In the genomic region with DNA sequence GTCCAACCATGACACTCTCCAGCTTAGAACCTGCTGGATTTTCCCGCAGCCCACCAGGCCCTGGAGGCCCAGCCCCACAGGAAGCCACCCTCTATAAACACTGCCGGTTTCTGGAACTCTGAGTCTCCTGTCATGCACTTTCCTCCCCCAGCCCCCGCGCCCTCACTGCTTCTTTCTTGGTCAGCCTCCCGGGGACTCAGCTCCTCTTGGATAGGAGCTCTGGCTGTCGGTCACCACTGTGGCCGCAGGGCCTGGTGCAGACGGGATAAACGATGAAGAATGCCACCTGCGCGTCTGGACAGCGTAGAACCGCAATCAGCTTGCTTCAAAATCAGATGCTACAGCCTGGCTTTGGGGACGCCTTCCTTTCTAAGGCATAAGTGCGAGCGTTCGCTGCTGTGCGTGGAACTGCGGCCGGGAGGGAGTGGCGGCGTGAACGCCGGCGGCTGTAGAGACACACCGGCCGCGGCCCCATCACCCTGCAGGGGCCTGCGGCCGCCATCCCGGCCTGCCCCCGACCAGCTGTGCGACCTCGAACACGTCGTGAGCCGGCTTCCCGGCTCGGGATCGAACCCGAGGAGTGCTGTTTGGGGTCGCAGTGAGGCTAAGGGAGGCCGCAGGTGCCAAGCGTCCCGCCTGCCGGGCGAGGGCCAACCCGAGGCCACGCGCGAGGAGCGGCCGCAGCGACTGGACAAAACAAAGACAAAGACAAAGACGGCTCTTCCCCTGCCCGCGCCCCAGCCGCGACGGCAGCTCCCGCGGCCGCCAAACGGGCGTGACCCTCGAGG, we compare ENCODE assay signal across 8 cellular contexts. TPM values are rescaled to one million over a fixed set of nuclear protein-coding genes. Genes with fewer than 3 reads are reported as not detected.
A peak's percentile ranks its signal among the peaks of the same experiment; 100 is the strongest.
DNase-seq lines count a peak whose midpoint lies in the region; ATAC-seq and TF ChIP-seq lines count a peak whose summit lies in the region.

No MANE protein-coding gene starts in this region.

- H3K27me3 ChIP-seq in ACC112 (ENCODE audit: insufficient read depth, low read length) = no peaks in the 10 kb centered on the region
- no peaks in the 10 kb centered on the region for H3K27me3 ChIP-seq in uterus

- peak overlapping the region; percentile 78 for H3K9ac ChIP-seq in SK-N-MC (ENCODE audit: insufficient read length)

- H3K4me3 ChIP-seq in ACC112 (ENCODE audit: low read depth, low read length) = peak overlapping the region; percentile 96
- peak overlapping the region; percentile 85 for H3K4me3 ChIP-seq in SK-N-MC
- H3K4me3 ChIP-seq in uterus = peak overlapping the region; percentile 66 to 90

- H3K36me3 ChIP-seq in ACC112 (ENCODE audit: insufficient read depth, low read length) (no peaks in the 10 kb centered on the region), SK-N-MC (ENCODE audit: insufficient read depth, low read length) (no peaks in the 10 kb centered on the region), uterus (no peaks in the 10 kb centered on the region)

- TF ChIP-seq CTCF in endothelial cell (IDR thresholded peaks at IDR 0.05; ENCODE audit: unreplicated experiment) (no peak), mesothelial cell of epicardium (IDR thresholded peaks at IDR 0.05; ENCODE audit: unreplicated experiment) (no peak), uterus (IDR thresholded peaks at IDR 0.05) (peak in 1 of 4 experiments; percentile 3)

- peak overlapping the region; percentile 46; the same call in 1 of the 2 replicates for H3K27ac ChIP-seq in ACC112 (ENCODE audit: low read depth, low read length)
- no peak overlapping the region for H3K27ac ChIP-seq in SK-N-MC
- H3K27ac ChIP-seq in uterus = peak overlapping the region; percentile 81 to 89

- H3K4me3 Mint-ChIP-seq in endothelial cell (ENCODE audit: unreplicated experiment) = peak overlapping the region; percentile 97
- H3K4me3 Mint-ChIP-seq in mesothelial cell of epicardium = peak overlapping the region; percentile 91

- H3K9me3 ChIP-seq in SK-N-MC (ENCODE audit: low read depth, low read length) = no peaks in the 10 kb centered on the region
- no peaks in the 10 kb centered on the region for H3K9me3 ChIP-seq in uterus

- peak overlapping the region; percentile 77 for H3K27ac Mint-ChIP-seq in endothelial cell (ENCODE audit: unreplicated experiment)
- H3K27ac Mint-ChIP-seq in mesothelial cell of epicardium = peak overlapping the region; percentile 94

- ATAC-seq in GM18511 (IDR thresholded peaks at IDR 0.05; ENCODE audit: unreplicated experiment) = peak; percentile 4
- ATAC-seq in GM21723 (IDR thresholded peaks at IDR 0.05; ENCODE audit: unreplicated experiment) = no peak

- peaks cover 43% of the 10 kb centered on the region for H3K79me2 ChIP-seq in ACC112 (ENCODE audit: control insufficient read depth, insufficient read depth, low read length, unreplicated experiment)

- H3K36me3 Mint-ChIP-seq in endothelial cell (ENCODE audit: low read depth, unreplicated experiment) = peaks cover 3% of the 10 kb centered on the region
- no peaks in the 10 kb centered on the region for H3K36me3 Mint-ChIP-seq in mesothelial cell of epicardium

- no peak for TF ChIP-seq POLR2A in uterus (IDR thresholded peaks at IDR 0.05)

- DNase-seq in SK-N-MC (ENCODE audit: low read depth, low spot score) (no peak), endothelial cell (ENCODE audit: low spot score) (peak; percentile 40), mesothelial cell of epicardium (ENCODE audit: low spot score in 2 of 2, unreplicated experiment in 2 of 2) (peak in 1 of 2 experiments; percentile 54), uterus (peak; percentile 34 to 41), hippocampal formation (lab: John Stamatoyannopoulos, UW) (no peak)

- H3K9me3 Mint-ChIP-seq in endothelial cell (ENCODE audit: unreplicated experiment) = no peaks in the 10 kb centered on the region
- H3K9me3 Mint-ChIP-seq in mesothelial cell of epicardium = no peaks in the 10 kb centered on the region

- intact Hi-C loops in uterus (cut with DNase I; ENCODE audit: low total_unique reads) = loop anchor here (5.0 kb wide), 2 partner anchors 55 to 70 kb away; partner anchors contain the start of genes SUMO3 and UBE2G2

- H3K27me3 Mint-ChIP-seq in endothelial cell (ENCODE audit: unreplicated experiment) (peaks cover 9% of the 10 kb centered on the region), mesothelial cell of epicardium (ENCODE audit: low read depth) (no peaks in the 10 kb centered on the region)

- H3K4me1 Mint-ChIP-seq in endothelial cell (ENCODE audit: unreplicated experiment) (peaks cover 43% of the 10 kb centered on the region), mesothelial cell of epicardium (peaks cover 56% of the 10 kb centered on the region)

- H2AFZ ChIP-seq in ACC112 (ENCODE audit: low read length, unreplicated experiment) = peak overlapping the region; percentile 57

- peaks cover 33% of the 10 kb centered on the region for H3K4me1 ChIP-seq in ACC112 (ENCODE audit: control insufficient read depth, insufficient read depth, low read length, unreplicated experiment)
- peaks cover 15 to 40% of the 10 kb centered on the region in 2 donors for H3K4me1 ChIP-seq in uterus

RNA-seq across cellular contexts. Expression of gene PTTG1IP, which starts 0.7 kb away (rescaled TPM):
- total RNA-seq in endothelial cell (ENCODE audit: unreplicated experiment) = 223 TPM
- 200 to 205 TPM (median 204 TPM) in 3 replicates for total RNA-seq in mesothelial cell of epicardium
- 100 to 1,000 TPM; 108 to 202 (median 146) TPM for total RNA-seq in uterus

RNA-seq across cellular contexts. Expression of gene ITGB2, which starts 47.9 kb away (rescaled TPM):
- 21.3 TPM for total RNA-seq in endothelial cell (ENCODE audit: unreplicated experiment)
- total RNA-seq in mesothelial cell of epicardium = 0.61 to 1.4 TPM (median 0.74 TPM) in 3 replicates
- 10 to 100 TPM; 20.2 to 46.8 (median 21.0) TPM for total RNA-seq in uterus

RNA-seq across cellular contexts. Expression of gene SUMO3, which starts 54.9 kb away (rescaled TPM):
- total RNA-seq in endothelial cell (ENCODE audit: unreplicated experiment) (69.0 TPM), mesothelial cell of epicardium (82.2 to 84.5 TPM (median 83.9 TPM) in 3 replicates), uterus (10 to 100 TPM; 62.6 to 88.4 (median 67.4) TPM)

Comparison
In these comparisons a context has a peak if more than half of its experiments do, and no peak if none do; other contexts are left out.
1. DNase-seq: peak in endothelial cell (single experiment) and uterus (2 of 2); none in SK-N-MC (single experiment) and hippocampal formation (0 of 2).
2. Peak in every context shown above with its lines, with median percentiles within 50 percentile points of each other: H3K4me3 ChIP-seq.